ENCODE assay signal across 19 cellular contexts in the genomic region with DNA sequence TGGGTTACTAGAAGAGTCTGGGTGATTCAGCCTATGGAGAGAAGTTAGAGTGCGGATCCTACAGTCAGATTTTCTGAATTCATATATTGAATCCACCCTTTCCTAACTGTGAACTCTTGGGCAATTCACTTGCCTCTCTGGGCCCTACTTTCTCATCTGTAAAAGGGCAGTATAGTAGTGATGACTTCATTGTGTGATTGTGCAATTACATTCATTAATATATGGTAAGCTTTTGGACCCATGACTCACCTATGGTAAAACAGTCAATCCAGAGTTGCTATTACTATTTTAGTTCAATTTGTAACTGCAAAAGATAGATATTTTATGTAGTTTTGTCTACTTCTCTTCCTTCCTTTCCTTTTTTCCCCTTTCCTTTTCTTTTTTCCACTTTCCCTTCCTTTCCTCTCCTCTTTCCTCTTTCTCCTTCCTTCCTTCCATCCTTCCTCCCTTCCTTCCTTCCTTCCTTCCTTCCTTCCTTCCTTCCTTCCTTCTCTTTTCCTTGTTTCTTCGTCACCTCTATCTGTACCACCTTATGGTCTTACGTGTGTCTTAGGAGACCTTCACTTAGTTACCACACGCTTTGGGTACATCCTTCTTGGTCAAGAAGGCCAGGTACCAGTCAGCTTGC. TPM values are rescaled to one million over a fixed set of nuclear protein-coding genes. Genes with fewer than 3 reads are reported as not detected.
DNase-seq lines count a peak whose midpoint lies in the region; ATAC-seq and TF ChIP-seq lines count a peak whose summit lies in the region.
"Had no signal": no experiment of that assay in that cellular context is flagged by ENCODE, and none has a peak within 500 bp of the region (broad histone marks: within the 10 kb centered on the region; RNA-seq: fewer than 3 reads in every experiment).

No MANE protein-coding gene starts in this region.

- H2AK9ac ChIP-seq in IMR-90 (replicated peaks; ENCODE audit: low read depth, low read length, poor library complexity), result no peak overlapping the region

- intact Hi-C loops in IMR-90 (cut with micrococcal nuclease), result no loop called here
- intact Hi-C loops in CD8-positive, alpha-beta T cell (cut with DNase I, micrococcal nuclease), result no loop called here

- no peaks in the 10 kb centered on the region for H3K36me3 Mint-ChIP-seq in naive thymus-derived CD8-positive, alpha-beta T cell
- no peaks in the 10 kb centered on the region for H3K36me3 Mint-ChIP-seq in CD8-positive, alpha-beta T cell
- H3K36me3 Mint-ChIP-seq: CD14-positive monocyte, IgD-negative memory B cell had no signal

- H3K4me3 Mint-ChIP-seq in naive thymus-derived CD8-positive, alpha-beta T cell, result no peak overlapping the region
- H3K4me3 Mint-ChIP-seq in CD8-positive, alpha-beta T cell, result no peak overlapping the region
- H3K4me3 Mint-ChIP-seq: CD14-positive monocyte, IgD-negative memory B cell had no signal

- H3K9me3 ChIP-seq in IMR-90 (ENCODE audit: control insufficient read depth, insufficient read depth, low read length), result no peaks in the 10 kb centered on the region
- H3K9me3 ChIP-seq in CD8-positive, alpha-beta T cell (ENCODE audit: low read length), result no peaks in the 10 kb centered on the region
- H3K9me3 ChIP-seq: Caco-2 had no signal

- H4K91ac ChIP-seq in IMR-90 (ENCODE audit: insufficient read depth, low read depth, low read length), result no peak overlapping the region

- dilution Hi-C loops in IMR-90 (cut with HindIII; ENCODE audit: low sequenced_read_pairs, unreplicated experiment), result no loop called here

- H3K4me2 ChIP-seq in IMR-90 (ENCODE audit: low read depth, low read length), result no peak overlapping the region

- H2BK15ac ChIP-seq in IMR-90 (ENCODE audit: low read depth, low read length), result no peak overlapping the region

- BruUV-seq in IMR-90 (replicated peaks; lab: Mats Ljungman, UMichigan), result no TSS peak

- TF ChIP-seq POLR2A in IMR-90 (IDR thresholded peaks at IDR 0.05; ENCODE audit: low read depth, low read length), result no peak

- no peak for ATAC-seq in IMR-90 (ENCODE audit: low read depth)
- ATAC-seq in naive thymus-derived CD8-positive, alpha-beta T cell, result no peak
- ATAC-seq in CD8-positive, alpha-beta T cell, result no peak
- no peak for ATAC-seq in GM19328 (IDR thresholded peaks at IDR 0.05; ENCODE audit: unreplicated experiment)
- ATAC-seq: PC-3 had no signal

- no peaks in the 10 kb centered on the region for H3K4me1 Mint-ChIP-seq in naive thymus-derived CD8-positive, alpha-beta T cell
- no peaks in the 10 kb centered on the region for H3K4me1 Mint-ChIP-seq in CD8-positive, alpha-beta T cell (ENCODE audit: low read depth)
- H3K4me1 Mint-ChIP-seq: CD14-positive monocyte, IgD-negative memory B cell had no signal

- 83% methylated on average over 1 of the region's 4 CpGs; no CpG with 5 or more reads in 1 of the 2 experiments for WGBS in IMR-90 (ENCODE audit: extremely low coverage in 2 of 2, insufficient read length in 1 of 2), 2 experiments

- H3K9ac ChIP-seq in IMR-90 (ENCODE audit: low read depth, low read length), result no peak overlapping the region

- no peak overlapping the region for H2AFZ ChIP-seq in IMR-90 (replicated peaks; ENCODE audit: low read length, poor library complexity)

- no peak overlapping the region for H3K4me3 ChIP-seq in IMR-90 (ENCODE audit: insufficient read depth, low read depth, low read length)
- no peak overlapping the region for H3K4me3 ChIP-seq in CD8-positive, alpha-beta T cell (ENCODE audit: low read depth, low read length)
- H3K4me3 ChIP-seq: SK-N-MC had no signal

- no peak overlapping the region for H3K27ac Mint-ChIP-seq in naive thymus-derived CD8-positive, alpha-beta T cell
- H3K27ac Mint-ChIP-seq in CD8-positive, alpha-beta T cell, result no peak overlapping the region
- H3K27ac Mint-ChIP-seq: CD14-positive monocyte, IgD-negative memory B cell had no signal

- H3K23ac ChIP-seq in IMR-90 (ENCODE audit: low read depth, low read length), result no peak overlapping the region

- no peak overlapping the region for H2BK120ac ChIP-seq in IMR-90 (ENCODE audit: low read depth, low read length)

- TF ChIP-seq CTCF in IMR-90 (conservative IDR thresholded peaks at IDR 0.05; ENCODE audit: low read depth, low read length), result no peak
- no peak for TF ChIP-seq CTCF in CD8-positive, alpha-beta T cell (IDR thresholded peaks at IDR 0.05)

- no peaks in the 10 kb centered on the region for H3K4me1 ChIP-seq in IMR-90 (ENCODE audit: control insufficient read depth, insufficient read depth, low read length)
- no peaks in the 10 kb centered on the region for H3K4me1 ChIP-seq in CD8-positive, alpha-beta T cell (ENCODE audit: insufficient read depth, low read length)
- H3K4me1 ChIP-seq: Caco-2 had no signal

- H3K4ac ChIP-seq in IMR-90 (ENCODE audit: low read depth, low read length), result no peak overlapping the region

- POLR2A ChIA-PET in IMR-90 (lab: Charles Lee; ENCODE audit: unreplicated experiment), result no interaction called here
- POLR2A ChIA-PET in naive thymus-derived CD8-positive, alpha-beta T cell (lab: Charles Lee), result no interaction called here
- POLR2A ChIA-PET in CD8-positive, alpha-beta T cell (lab: Charles Lee), result no interaction called here

- H3K9me3 Mint-ChIP-seq in naive thymus-derived CD8-positive, alpha-beta T cell, result peaks cover 0 to 3% (median 0%) of the 10 kb centered on the region in 9 donors
- no peaks in the 10 kb centered on the region for H3K9me3 Mint-ChIP-seq in CD8-positive, alpha-beta T cell

- no peak overlapping the region for H2BK20ac ChIP-seq in IMR-90 (ENCODE audit: low read depth, low read length)

- CTCF ChIA-PET in IMR-90 (lab: Yijun Ruan, JAX), result interaction anchor here (1.1 kb wide), 1 partner anchor 13 kb away, joined by 3 read pairs; no protein-coding TSS in a partner anchor
- CTCF ChIA-PET in CD8-positive, alpha-beta T cell (lab: Charles Lee), result no interaction called here

- H3K36me3 ChIP-seq in IMR-90 (ENCODE audit: control insufficient read depth, insufficient read depth, low read length), result no peaks in the 10 kb centered on the region
- H3K36me3 ChIP-seq in CD8-positive, alpha-beta T cell (ENCODE audit: insufficient read depth, low read length), result no peaks in the 10 kb centered on the region

- in situ Hi-C loops in IMR-90 (cut with MboI; ENCODE audit: low sequenced_read_pairs), result no loop called here

- H3K79me1 ChIP-seq in IMR-90 (ENCODE audit: low read depth in 1 of 2, low read length in 2 of 2), result no peaks in the 10 kb centered on the region

- no peaks in the 10 kb centered on the region for H3K27me3 ChIP-seq in IMR-90 (ENCODE audit: control insufficient read depth, insufficient read depth, low read length)
- no peaks in the 10 kb centered on the region for H3K27me3 ChIP-seq in CD8-positive, alpha-beta T cell (ENCODE audit: insufficient read depth, low read length)

- H4K5ac ChIP-seq in IMR-90 (ENCODE audit: low read depth, low read length), result no peak overlapping the region

- no peak overlapping the region for H2AK5ac ChIP-seq in IMR-90 (ENCODE audit: low read depth, low read length)

- H3K56ac ChIP-seq in IMR-90 (ENCODE audit: extremely low read depth, insufficient read depth, low read length), result no peak overlapping the region

- no peak overlapping the region for H2BK5ac ChIP-seq in IMR-90 (ENCODE audit: low read depth, low read length, poor library complexity, severe bottlenecking)

- H4K20me1 ChIP-seq in IMR-90 (ENCODE audit: insufficient read depth, low read length), result no peaks in the 10 kb centered on the region

- no peak overlapping the region for H3K14ac ChIP-seq in IMR-90 (replicated peaks; ENCODE audit: low read depth, low read length)

- no peaks in the 10 kb centered on the region for H3K9me1 ChIP-seq in IMR-90 (ENCODE audit: insufficient read depth, low read length)

- DNase-seq in EL (peak; percentile 65), IMR-90 (no peak), amniotic epithelial cell (ENCODE audit: low read depth) (peak; percentile 37), glomerular visceral epithelial cell (ENCODE audit: extremely low spot score) (peak; percentile 13)
- no peak for DNase-seq in naive thymus-derived CD8-positive, alpha-beta T cell
- no peak for DNase-seq in CD8-positive, alpha-beta T cell
- DNase-seq in NK-92 treated with Interleukin-12 subunit alpha and Interleukin-12 subunit beta, amount 100 ng/mL, for 24 hours (lab: John Stamatoyannopoulos, UW), result no peak
- DNase-seq: Caco-2, GDM1, NCI-H1092 treated with DMSO at 0.1 percent for 48 hours, NCI-H1694, NCI-H2107, NCI-H345, NCI-H69, PC-3 had no signal

- TF ChIP-seq RAD21 in IMR-90 (IDR thresholded peaks at IDR 0.05; ENCODE audit: low read length), result no peak

- H3K27ac ChIP-seq in IMR-90 (ENCODE audit: insufficient read depth, low read length), result no peak overlapping the region
- H3K27ac ChIP-seq in CD8-positive, alpha-beta T cell (ENCODE audit: low read depth, low read length), result no peak overlapping the region
- H3K27ac ChIP-seq: SK-N-MC had no signal

- H3K27me3 Mint-ChIP-seq in naive thymus-derived CD8-positive, alpha-beta T cell, result peaks cover 0 to 1% (median 0%) of the 10 kb centered on the region in 5 donors
- H3K27me3 Mint-ChIP-seq in CD8-positive, alpha-beta T cell (ENCODE audit: low read depth), result no peaks in the 10 kb centered on the region

- no peak overlapping the region for H4K8ac ChIP-seq in IMR-90 (ENCODE audit: low read depth in 2 of 2, low read length in 2 of 2)

- H3K18ac ChIP-seq in IMR-90 (ENCODE audit: low read depth, low read length), result no peak overlapping the region

TF ChIP-seq in IMR-90, 13 proteins besides CTCF, POLR2A, EP300 and RAD21:
- no peak for TF ChIP-seq RFX5 (IDR thresholded peaks at IDR 0.05; ENCODE audit: low read depth, low read length)
- TF ChIP-seq CEBPB (IDR thresholded peaks at IDR 0.05; ENCODE audit: low read depth, low read length), result peak; percentile 63; the same call in 1 of the 2 replicates
- no peak for TF ChIP-seq SMC3 (IDR thresholded peaks at IDR 0.05; ENCODE audit: low read depth, low read length)
- no peak for TF ChIP-seq MAZ (IDR thresholded peaks at IDR 0.05; ENCODE audit: borderline replicate concordance, low read depth, low read length)

RNA-seq across cellular contexts. Expression of a gene that starts 37.0 kb away (rescaled TPM):
- total RNA-seq in IMR-90 (2012; rRNA removed), result 0.18 and 0.28 TPM in 2 replicates
- 0.15 and 0.16 TPM in 2 replicates for polyA plus RNA-seq in IMR-90 (2012; rRNA removed)
- polyA plus RNA-seq in IMR-90 (2012; cell fraction: cytosol; rRNA removed), result not detected in 2 replicates
- polyA plus RNA-seq in IMR-90 (2012; cell fraction: nucleus; rRNA removed; ENCODE audit: low replicate concordance), result not detected in 2 replicates
- total RNA-seq in naive thymus-derived CD8-positive, alpha-beta T cell, result not detected
- polyA plus RNA-seq in naive thymus-derived CD8-positive, alpha-beta T cell, result not detected
- not detected for total RNA-seq in CD8-positive, alpha-beta T cell
- total RNA-seq: Caco-2, PC-3 had no signal
- polyA plus RNA-seq: CD14-positive monocyte, IgD-negative memory B cell had no signal

Comparison
In these comparisons a context has a peak if more than half of its experiments do, and no peak if none do; other contexts are left out.
1. DNase-seq: peak in EL (single experiment), amniotic epithelial cell (single experiment) and glomerular visceral epithelial cell (single experiment); none in IMR-90 (single experiment), naive thymus-derived CD8-positive, alpha-beta T cell (0 of 10), CD8-positive, alpha-beta T cell (0 of 7) and NK-92 treated with Interleukin-12 subunit alpha and Interleukin-12 subunit beta, amount 100 ng/mL, for 24 hours (single experiment).